In the genomic region with DNA sequence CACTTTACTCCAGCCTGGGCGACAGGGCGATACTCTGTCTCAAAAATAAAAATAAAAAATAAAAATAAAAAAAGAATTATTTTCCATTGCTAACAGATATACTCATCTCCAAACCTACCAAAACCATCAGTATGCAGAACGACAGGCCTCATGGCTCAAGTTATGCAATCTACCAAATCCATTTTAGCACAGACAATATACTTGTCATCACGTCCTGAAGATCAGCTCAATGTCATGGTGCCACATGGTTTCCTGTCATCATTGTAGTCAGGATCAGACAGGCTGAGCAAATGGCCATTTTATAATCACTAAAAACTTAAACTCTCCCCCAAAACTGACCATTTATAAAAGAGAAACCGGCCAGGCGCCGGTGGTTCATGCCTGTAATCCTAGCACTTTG, we compare ENCODE assay signal across 22 cellular contexts.
"Had no signal": no experiment of that assay in that cellular context is flagged by ENCODE, and none has a peak within 500 bp of the region (broad histone marks: within the 10 kb centered on the region; RNA-seq: fewer than 3 reads in every experiment).

No MANE protein-coding gene starts in this region.

- H3K27ac ChIP-seq: hepatocyte, left ventricle myocardium inferior, ovary, right lobe of liver, uterus had no signal

- H3K4me3 ChIP-seq: heart right ventricle, hepatocyte, left ventricle myocardium inferior, lung, mucosa of descending colon, ovary, right atrium auricular region, right lobe of liver, skin epidermis, tibial nerve, uterus had no signal

- H3K9me3 ChIP-seq: heart right ventricle, left ventricle myocardium inferior, mucosa of descending colon, ovary, right atrium auricular region, right lobe of liver, tibial nerve, uterus had no signal

- DNase-seq: heart right ventricle; islet precursor cell; left ventricle myocardium inferior; midbrain; mucosa of descending colon; naive thymus-derived CD4-positive, alpha-beta T cell; ovary; right lobe of liver; stimulated activated CD4-positive, alpha-beta T cell treated with anti-CD3 and anti-CD28 coated beads, Interleukin-12 subunit alpha, Interleukin-12 subunit beta, amount 100 ng/mL, for 4 hours; stimulated activated CD4-positive, alpha-beta T cell treated with anti-CD3 and anti-CD28 coated beads, Interleukin-15, amount 100 ng/mL, for 24 hours; stimulated activated CD4-positive, alpha-beta T cell treated with anti-CD3 and anti-CD28 coated beads, Interleukin-2, amount 100 ng/mL, for 24 hours; stimulated activated CD4-positive, alpha-beta T cell treated with anti-CD3 and anti-CD28 coated beads, Interleukin-4, amount 100 ng/mL, for 1 hour; stimulated activated naive CD4-positive, alpha-beta T cell; substantia nigra; uterus had no signal

- ATAC-seq: heart right ventricle; mucosa of descending colon; naive thymus-derived CD4-positive, alpha-beta T cell; natural killer cell treated with Interleukin-12 subunit alpha and Interleukin-12 subunit beta and Interleukin-15 and Interleukin-18, amount 100 ng/mL, for 72 hours; right lobe of liver; stimulated activated effector memory CD8-positive, alpha-beta T cell treated with anti-CD3 and anti-CD28 coated beads, Interleukin-12 subunit alpha, Interleukin-12 subunit beta, amount 100 ng/mL, for 72 hours had no signal

- H2AFZ ChIP-seq: hepatocyte had no signal

- H3K4me2 ChIP-seq: hepatocyte had no signal

- H3K27me3 ChIP-seq: heart right ventricle, hepatocyte, ovary, right atrium auricular region, right lobe of liver, tibial nerve, uterus had no signal

- H3K36me3 ChIP-seq: ovary, right atrium auricular region, uterus had no signal

- H3K79me2 ChIP-seq: hepatocyte had no signal

- H3K4me1 ChIP-seq: uterus had no signal
